In genomic region chr1:15617173-15617873, GRCh38 we compare ENCODE assay signal across 8 cellular contexts.
DNase-seq lines count a peak whose midpoint lies in the region; ATAC-seq and TF ChIP-seq lines count a peak whose summit lies in the region.

Gene DDI2, plus strand, starts transcription at chr1:15617458. Its CDS starts 213 bp downstream, at chr1:15617671.

- TF ChIP-seq CTCF in AG10803 (conservative IDR thresholded peaks at IDR 0.05; ENCODE audit: low read length) (no peak), choroid plexus epithelial cell (conservative IDR thresholded peaks at IDR 0.05; ENCODE audit: low read depth, low read length) (no peak)

- TF ChIP-seq POLR2A in GM19193 (IDR thresholded peaks at IDR 0.05; ENCODE audit: extremely low read depth, insufficient read depth, insufficient read length), result peak; percentile 90

- H3K4me3 ChIP-seq in AG10803 (ENCODE audit: low read length) (peak within 1 kb of the TSS; percentile 97), choroid plexus epithelial cell (ENCODE audit: low read depth, low read length) (peak within 1 kb of the TSS; percentile 93)

- DNase-seq in AG10803 (ENCODE audit: low read depth), result peak; percentile 98
- peak; percentile 94 to 95 for DNase-seq in NCI-H524 (lab: John Stamatoyannopoulos, UW)
- DNase-seq in activated CD4-positive, alpha-beta T cell treated with anti-CD3 and anti-CD28 coated beads for 4 hours, result peak; percentile 93 to 96
- DNase-seq in choroid plexus epithelial cell (ENCODE audit: low read depth), result peak; percentile 98
- DNase-seq in kidney tubule cell (ENCODE audit: low spot score), result peak; percentile 99
- DNase-seq in stimulated activated CD4-positive, alpha-beta T cell treated with anti-CD3 and anti-CD28 coated beads, Interleukin-1b, Interleukin-23, amount 100 ng/mL, for 1 hour (ENCODE audit: low read depth in 2 of 2), result peak; percentile 83 to 86

- ATAC-seq in HG03442 (IDR thresholded peaks at IDR 0.05; ENCODE audit: unreplicated experiment), result peak; percentile 77

Comparison
In these comparisons a context has a peak if more than half of its experiments do, and no peak if none do; other contexts are left out.
1. Peak in every context shown above with its lines: DNase-seq, ATAC-seq and H3K4me3 ChIP-seq.